Comparison of ENCODE assay signal across 8 cellular contexts in the genomic region with DNA sequence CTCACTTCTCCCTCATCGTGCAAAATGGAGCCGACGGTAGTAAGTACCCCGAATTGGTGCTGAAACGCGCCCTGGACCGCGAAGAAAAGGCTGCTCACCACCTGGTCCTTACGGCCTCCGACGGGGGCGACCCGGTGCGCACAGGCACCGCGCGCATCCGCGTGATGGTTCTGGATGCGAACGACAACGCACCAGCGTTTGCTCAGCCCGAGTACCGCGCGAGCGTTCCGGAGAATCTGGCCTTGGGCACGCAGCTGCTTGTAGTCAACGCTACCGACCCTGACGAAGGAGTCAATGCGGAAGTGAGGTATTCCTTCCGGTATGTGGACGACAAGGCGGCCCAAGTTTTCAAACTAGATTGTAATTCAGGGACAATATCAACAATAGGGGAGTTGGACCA. TPM values are rescaled to one million over a fixed set of nuclear protein-coding genes. Genes with fewer than 3 reads are reported as not detected.
DNase-seq lines count a peak whose midpoint lies in the region; ATAC-seq and TF ChIP-seq lines count a peak whose summit lies in the region.

No MANE protein-coding gene starts in this region.

- in situ Hi-C loops in GM13976 (cut with MboI; ENCODE audit: low sequenced_read_pairs, unreplicated experiment), result no loop called here

- peak; percentile 50 for DNase-seq in GM13976 (ENCODE audit: low spot score)
- DNase-seq in coronary artery (ENCODE audit: low spot score), result no peak
- no peak for DNase-seq in retinal pigment epithelial cell (ENCODE audit: low read depth)
- DNase-seq in cerebellum (ENCODE audit: low spot score), result no peak
- DNase-seq in retina, result no peak

- TF ChIP-seq CTCF in GM13976 (IDR thresholded peaks at IDR 0.05; ENCODE audit: borderline replicate concordance, control extremely low read depth, extremely low read depth, insufficient read depth, missing control alignments) (no peak), coronary artery (IDR thresholded peaks at IDR 0.05) (no peak), retinal pigment epithelial cell (conservative IDR thresholded peaks at IDR 0.05; ENCODE audit: low read depth, low read length) (no peak)

- ATAC-seq in HG02798 (IDR thresholded peaks at IDR 0.05; ENCODE audit: poor library complexity, unreplicated experiment) (peak; percentile 50), GM21825 (IDR thresholded peaks at IDR 0.05; ENCODE audit: unreplicated experiment) (no peak), GM18907 (IDR thresholded peaks at IDR 0.05; ENCODE audit: unreplicated experiment) (no peak)

- peak overlapping the region in 1 of 2 donors; percentile 18 for H3K27ac ChIP-seq in coronary artery

- H3K4me3 ChIP-seq in coronary artery (peak overlapping the region; percentile 57), retinal pigment epithelial cell (ENCODE audit: low read length) (peak overlapping the region; percentile 26)

RNA-seq across cellular contexts. Expression of a gene that starts 1.0 kb away (rescaled TPM):
- 20.1 TPM for total RNA-seq in cerebellum

RNA-seq across cellular contexts. Expression of a gene that starts 10.4 kb away (rescaled TPM):
- 29.1 TPM for total RNA-seq in cerebellum

RNA-seq across cellular contexts. Expression of a gene that starts 13.8 kb away (rescaled TPM):
- total RNA-seq in cerebellum, result 22.7 TPM

RNA-seq across cellular contexts. Expression of a gene that starts 18.5 kb away (rescaled TPM):
- 21.4 TPM for total RNA-seq in cerebellum

RNA-seq across cellular contexts. Expression of a gene that starts 23.5 kb away (rescaled TPM):
- 21.7 TPM for total RNA-seq in cerebellum
